In the genomic region with DNA sequence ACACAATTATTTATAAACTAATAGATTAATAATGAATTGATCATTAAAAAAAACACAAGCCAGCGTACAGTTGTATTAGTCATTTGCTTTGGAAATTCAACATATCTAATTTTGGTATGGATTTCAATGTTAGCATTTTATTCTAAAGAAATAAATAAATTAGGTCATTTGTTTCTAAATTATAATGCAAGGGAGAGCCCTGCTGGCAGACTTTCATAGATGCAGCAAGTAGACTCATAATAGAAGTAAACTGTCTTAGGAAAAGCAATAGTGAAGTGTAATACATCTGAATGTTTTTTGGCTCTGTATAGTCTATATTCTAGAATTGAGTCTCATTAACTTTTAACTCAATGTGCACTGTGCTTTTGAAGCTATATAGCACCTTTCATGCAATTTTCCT, we compare ENCODE assay signal across 14 cellular contexts.
DNase-seq lines count a peak whose midpoint lies in the region; TF ChIP-seq lines count a peak whose summit lies in the region.
"Had no signal": no experiment of that assay in that cellular context is flagged by ENCODE, and none has a peak within 500 bp of the region (broad histone marks: within the 10 kb centered on the region; RNA-seq: fewer than 3 reads in every experiment).

No MANE protein-coding gene starts in this region.

- POLR2A ChIA-PET in activated CD4-positive, alpha-beta memory T cell treated with anti-CD3 and anti-CD28 coated beads, Interleukin-2, amount 10 ng/mL, durations not matched to agents 7 days and 5 days (lab: Charles Lee) = no interaction called here

- H3K4me3 ChIP-seq in AG09309 (ENCODE audit: control insufficient read depth, low read depth, low read length) = no peak overlapping the region

- CTCF ChIA-PET in activated CD4-positive, alpha-beta memory T cell treated with anti-CD3 and anti-CD28 coated beads, Interleukin-2, amount 10 ng/mL, durations not matched to agents 7 days and 5 days (lab: Charles Lee) = no interaction called here

- TF ChIP-seq CTCF in AG09309 (IDR thresholded peaks at IDR 0.05; ENCODE audit: control insufficient read depth, insufficient read depth, low read depth, low read length, missing control alignments) (peak; percentile 14), LNCAP (IDR thresholded peaks at IDR 0.05) (peak; percentile 60)

- no peaks in the 10 kb centered on the region for H3K27me3 Mint-ChIP-seq in activated CD4-positive, alpha-beta memory T cell treated with anti-CD3 and anti-CD28 coated beads, Interleukin-2, amount 10 ng/mL, durations not matched to agents 7 days and 5 days
- H3K27me3 Mint-ChIP-seq: CD4-positive, alpha-beta memory T cell; stimulated activated naive CD8-positive, alpha-beta T cell treated with anti-CD3 and anti-CD28 coated beads, Interleukin-15, Interleukin-2, amounts not matched to agents 100 ng/mL and 50 ng/mL, for 24 hours had no signal

- H3K9me3 Mint-ChIP-seq in activated CD4-positive, alpha-beta memory T cell treated with anti-CD3 and anti-CD28 coated beads, Interleukin-2, amount 10 ng/mL, durations not matched to agents 7 days and 5 days = peaks cover 3% of the 10 kb centered on the region

- H3K4me3 Mint-ChIP-seq in activated CD4-positive, alpha-beta memory T cell treated with anti-CD3 and anti-CD28 coated beads, Interleukin-2, amount 10 ng/mL, durations not matched to agents 7 days and 5 days = no peak overlapping the region
- H3K4me3 Mint-ChIP-seq: CD4-positive, alpha-beta memory T cell; stimulated activated naive CD8-positive, alpha-beta T cell treated with anti-CD3 and anti-CD28 coated beads, Interleukin-15, Interleukin-2, amounts not matched to agents 100 ng/mL and 50 ng/mL, for 24 hours had no signal

- H3K36me3 Mint-ChIP-seq in activated CD4-positive, alpha-beta memory T cell treated with anti-CD3 and anti-CD28 coated beads, Interleukin-2, amount 10 ng/mL, durations not matched to agents 7 days and 5 days (ENCODE audit: low read depth) = no peaks in the 10 kb centered on the region
- H3K36me3 Mint-ChIP-seq: CD4-positive, alpha-beta memory T cell had no signal

- H3K4me1 Mint-ChIP-seq in activated CD4-positive, alpha-beta memory T cell treated with anti-CD3 and anti-CD28 coated beads, Interleukin-2, amount 10 ng/mL, durations not matched to agents 7 days and 5 days = no peaks in the 10 kb centered on the region
- H3K4me1 Mint-ChIP-seq: CD4-positive, alpha-beta memory T cell had no signal

- no peak for DNase-seq in AG09309 (ENCODE audit: low read depth)
- DNase-seq in astrocyte of the hippocampus (ENCODE audit: low read depth, low spot score) = peak; percentile 12
- peak; percentile 10 for DNase-seq in kidney glomerular epithelial cell (lab: John Stamatoyannopoulos, UW)
- DNase-seq in activated CD4-positive, alpha-beta memory T cell treated with anti-CD3 and anti-CD28 coated beads, Interleukin-2, amount 10 ng/mL, durations not matched to agents 7 days and 5 days = no peak
- DNase-seq in ureter (ENCODE audit: low spot score) = no peak
- DNase-seq in hepatic stellate cell (ENCODE audit: low spot score) = no peak
- DNase-seq in middle frontal gyrus (ENCODE audit: extremely low spot score, low spot score) = no peak
- DNase-seq: activated T-cell treated with anti-CD3 and anti-CD28 coated beads, Interleukin-2, amount 50 U/mL, for 1 hour; CD4-positive, alpha-beta memory T cell; erythroblast; NCI-H1436 treated with DMSO at 0.1 percent for 48 hours; NCI-H526 treated with DMSO at 0.1 percent for 48 hours had no signal

- H3K27ac Mint-ChIP-seq in activated CD4-positive, alpha-beta memory T cell treated with anti-CD3 and anti-CD28 coated beads, Interleukin-2, amount 10 ng/mL, durations not matched to agents 7 days and 5 days = no peak overlapping the region
- H3K27ac Mint-ChIP-seq: CD4-positive, alpha-beta memory T cell; stimulated activated naive CD8-positive, alpha-beta T cell treated with anti-CD3 and anti-CD28 coated beads, Interleukin-15, Interleukin-2, amounts not matched to agents 100 ng/mL and 50 ng/mL, for 24 hours had no signal

Comparison
In these comparisons a context has a peak if more than half of its experiments do, and no peak if none do; other contexts are left out.
1. DNase-seq: peak in astrocyte of the hippocampus (single experiment) and kidney glomerular epithelial cell (single experiment); none in AG09309 (single experiment), activated CD4-positive, alpha-beta memory T cell treated with anti-CD3 and anti-CD28 coated beads, Interleukin-2, amount 10 ng/mL, durations not matched to agents 7 days and 5 days (single experiment), ureter (single experiment), hepatic stellate cell (single experiment) and middle frontal gyrus (single experiment).